In genomic region chr2:241273552-241273988, GRCh38 we compare ENCODE assay signal across 7 cellular contexts. TPM values are rescaled to one million over a fixed set of nuclear protein-coding genes. Genes with fewer than 3 reads are reported as not detected.
A peak's percentile ranks its signal among the peaks of the same experiment; 100 is the strongest.
DNase-seq lines count a peak whose midpoint lies in the region; ATAC-seq and TF ChIP-seq lines count a peak whose summit lies in the region.

No MANE protein-coding gene starts in this region.

- peaks cover 28% of the 10 kb centered on the region; the same call in 1 of the 2 replicates for H4K20me1 ChIP-seq in GM23248 (ENCODE audit: insufficient read depth)

- no peaks in the 10 kb centered on the region for H3K27me3 ChIP-seq in GM23248 (replicated peaks; ENCODE audit: insufficient read depth)
- no peaks in the 10 kb centered on the region for H3K27me3 ChIP-seq in gastrocnemius medialis

- in situ Hi-C loops in GM23248 (cut with MboI) = no loop called here
- in situ Hi-C loops in gastrocnemius medialis (cut with MboI; ENCODE audit: low sequenced_read_pairs in 4 of 4) = no loop called here

- TF ChIP-seq POLR2A in gastrocnemius medialis (IDR thresholded peaks at IDR 0.05) = no peak

- H2AFZ ChIP-seq in GM23248 = no peak overlapping the region

- H3K9ac ChIP-seq in GM23248 = peak overlapping the region; percentile 99

- peaks cover 37% of the 10 kb centered on the region for H3F3A ChIP-seq in GM23248 (ENCODE audit: insufficient read depth)

- POLR2A ChIA-PET in RWPE1 (lab: Yijun Ruan, JAX; ENCODE audit: low non-redundant PET) = no interaction called here

- WGBS in GM23248 (ENCODE audit: low coverage in 1 of 2, low lambda C conversion rate in 2 of 2, missing lambda C conversion rate in 2 of 2), 2 experiments = 79 to 81% methylated on average over 7 of the region's 7 CpGs

- H3K4me2 ChIP-seq in GM23248 (ENCODE audit: unreplicated experiment) = peak overlapping the region; percentile 88

- peak; percentile 24 for DNase-seq in GM23248
- no peak for DNase-seq in RWPE1 (ENCODE audit: low spot score)
- no peak for DNase-seq in epithelial cell of esophagus (ENCODE audit: low read depth)
- no peak for DNase-seq in gastrocnemius medialis
- DNase-seq in NCI-H1417 treated with DMSO at 0.1 percent for 48 hours (lab: John Stamatoyannopoulos, UW) = no peak
- DNase-seq in DMS79 treated with DMSO at 0.1 percent for 48 hours (lab: John Stamatoyannopoulos, UW) = no peak

- intact Hi-C loops in gastrocnemius medialis (cut with DNase I; ENCODE audit: low total_unique reads) = loop anchor here (2.0 to 5.0 kb wide), 7 partner anchors 41 to 339 kb away; partner anchors contain the start of genes FARP2, HDLBP, MTERF4 and SEPTIN2

- H3K4me3 ChIP-seq in GM23248 (peak overlapping the region; percentile 96), epithelial cell of esophagus (ENCODE audit: low read length) (no peak overlapping the region), gastrocnemius medialis (peak overlapping the region in 2 of 4 donors; percentile 69 to 93)

- no peaks in the 10 kb centered on the region for H3K9me3 ChIP-seq in GM23248 (ENCODE audit: low read depth)
- H3K9me3 ChIP-seq in gastrocnemius medialis = no peaks in the 10 kb centered on the region

- H3K36me3 ChIP-seq in GM23248 (ENCODE audit: low read depth) (peaks cover 4% of the 10 kb centered on the region; the same call in 1 of the 2 replicates), gastrocnemius medialis (no peaks in the 10 kb centered on the region)

- H3K79me2 ChIP-seq in GM23248 (ENCODE audit: insufficient read depth) = peaks cover 96% of the 10 kb centered on the region

- H3K27ac ChIP-seq in GM23248 = peak overlapping the region; percentile 93
- peak overlapping the region; percentile 88 for H3K27ac ChIP-seq in RWPE1
- peak overlapping the region; percentile 83 to 97 (median 92) for H3K27ac ChIP-seq in gastrocnemius medialis

- TF ChIP-seq CTCF in RWPE1 (conservative IDR thresholded peaks at IDR 0.05; ENCODE audit: low read depth) = no peak
- peak; percentile 4 for TF ChIP-seq CTCF in epithelial cell of esophagus (IDR thresholded peaks at IDR 0.05; ENCODE audit: insufficient read depth, low read depth, low read length, missing control alignments)
- TF ChIP-seq CTCF in gastrocnemius medialis (IDR thresholded peaks at IDR 0.05 in 4 of 5, conservative IDR thresholded peaks at IDR 0.05 in 1 of 5) = no peak

- H3K4me1 ChIP-seq in GM23248 (ENCODE audit: insufficient read depth) (peaks cover 27% of the 10 kb centered on the region), gastrocnemius medialis (peaks cover 39 to 40% of the 10 kb centered on the region in 2 donors)

- CTCF ChIA-PET in RWPE1 (lab: Yijun Ruan, JAX) = no interaction called here

- H3K9me2 ChIP-seq in GM23248 (ENCODE audit: insufficient read depth) = no peaks in the 10 kb centered on the region

- ATAC-seq in gastrocnemius medialis (no peak), HG03378 (IDR thresholded peaks at IDR 0.05; ENCODE audit: unreplicated experiment) (no peak)

RNA-seq across cellular contexts. Expression of gene HDLBP, which starts 41.9 kb away (rescaled TPM):
- total RNA-seq in GM23248 (2014; rRNA removed; shearing (Covaris generic)) = 707 and 711 TPM in 2 replicates
- polyA plus RNA-seq in GM23248 (2016; fragmentation: Nextera tagmentation; extraction: Ambion mirVana) = 602 and 613 TPM in 2 replicates
- 100 to 1,000 TPM; 383 to 486 (median 444) TPM for total RNA-seq in gastrocnemius medialis

RNA-seq across cellular contexts. Expression of gene SEPTIN2, which starts 42.2 kb away (rescaled TPM):
- total RNA-seq in GM23248 (2014; rRNA removed; shearing (Covaris generic)) = 480 and 499 TPM in 2 replicates
- 512 and 518 TPM in 2 replicates for polyA plus RNA-seq in GM23248 (2016; fragmentation: Nextera tagmentation; extraction: Ambion mirVana)
- total RNA-seq in gastrocnemius medialis = 100 to 1,000 TPM in 2 of 4 donors, 10 to 100 TPM in 2; 81.3 to 130 (median 99.3) TPM
